25 cellular contexts compared by ENCODE assay signal in genomic region chr1:208387908-208388756, GRCh38.
DNase-seq lines count a peak whose midpoint lies in the region; ATAC-seq and TF ChIP-seq lines count a peak whose summit lies in the region.
"Had no signal": no experiment of that assay in that cellular context is flagged by ENCODE, and none has a peak within 500 bp of the region (broad histone marks: within the 10 kb centered on the region; RNA-seq: fewer than 3 reads in every experiment).

No MANE protein-coding gene starts in this region.

- peaks cover 4% of the 10 kb centered on the region; the same call in 1 of the 2 replicates for H3K9me3 Mint-ChIP-seq in HFFc6
- H3K9me3 Mint-ChIP-seq: activated CD4-positive, alpha-beta T cell treated with anti-CD3 and anti-CD28 coated beads, Interleukin-2, amount 10 ng/mL, durations not matched to agents 24 days and 14 days; activated naive CD4-positive, alpha-beta T cell treated with anti-CD3 and anti-CD28 coated beads, Interleukin-2, amount 50 U/mL, for 24 hours; activated T-helper 1 cell treated with anti-CD3 and anti-CD28 coated beads, Interleukin-12 subunit alpha, Interleukin-12 subunit beta, Interleukin-2, Interleukin-4 antibody, amounts not matched to agents 30 ng/mL and 10 ng/mL and 1 ng/mL, durations not matched to agents 14 hours and 24 hours and 36 hours; stimulated activated naive CD8-positive, alpha-beta T cell treated with anti-CD3 and anti-CD28 coated beads, Interleukin-15, amount 100 ng/mL, for 72 hours; T-cell had no signal

- TF ChIP-seq CTCF in HFFc6 (IDR thresholded peaks at IDR 0.05): no peak

- no peak overlapping the region for H3K4me3 Mint-ChIP-seq in HFFc6
- H3K4me3 Mint-ChIP-seq: activated CD4-positive, alpha-beta T cell treated with anti-CD3 and anti-CD28 coated beads, Interleukin-2, amount 10 ng/mL, durations not matched to agents 24 days and 14 days; activated naive CD4-positive, alpha-beta T cell treated with anti-CD3 and anti-CD28 coated beads, Interleukin-2, amount 50 U/mL, for 24 hours; activated T-helper 1 cell treated with anti-CD3 and anti-CD28 coated beads, Interleukin-12 subunit alpha, Interleukin-12 subunit beta, Interleukin-2, Interleukin-4 antibody, amounts not matched to agents 30 ng/mL and 10 ng/mL and 1 ng/mL, durations not matched to agents 14 hours and 24 hours and 36 hours; naive thymus-derived CD4-positive, alpha-beta T cell; stimulated activated naive CD8-positive, alpha-beta T cell treated with anti-CD3 and anti-CD28 coated beads, Interleukin-15, amount 100 ng/mL, for 72 hours; T-cell had no signal

- H3K4me1 Mint-ChIP-seq in HFFc6 (ENCODE audit: low read depth): no peaks in the 10 kb centered on the region
- H3K4me1 Mint-ChIP-seq: activated CD4-positive, alpha-beta T cell treated with anti-CD3 and anti-CD28 coated beads, Interleukin-2, amount 10 ng/mL, durations not matched to agents 24 days and 14 days; activated naive CD4-positive, alpha-beta T cell treated with anti-CD3 and anti-CD28 coated beads, Interleukin-2, amount 50 U/mL, for 24 hours; naive thymus-derived CD4-positive, alpha-beta T cell; stimulated activated naive CD8-positive, alpha-beta T cell treated with anti-CD3 and anti-CD28 coated beads, Interleukin-15, amount 100 ng/mL, for 72 hours; T-cell had no signal

- ATAC-seq in HG03342 (IDR thresholded peaks at IDR 0.05; ENCODE audit: unreplicated experiment) (no peak), HG02938 (IDR thresholded peaks at IDR 0.05; ENCODE audit: unreplicated experiment) (no peak)
- ATAC-seq: naive thymus-derived CD4-positive, alpha-beta T cell; PC-3; right cardiac atrium; stimulated activated naive CD8-positive, alpha-beta T cell treated with anti-CD3 and anti-CD28 coated beads, Interleukin-15, amount 100 ng/mL, for 72 hours; T-cell had no signal

- H3K27me3 Mint-ChIP-seq in HFFc6 (ENCODE audit: insufficient read depth): no peaks in the 10 kb centered on the region
- H3K27me3 Mint-ChIP-seq: activated CD4-positive, alpha-beta T cell treated with anti-CD3 and anti-CD28 coated beads, Interleukin-2, amount 10 ng/mL, durations not matched to agents 24 days and 14 days had no signal

- no peak overlapping the region for H3K27ac Mint-ChIP-seq in HFFc6
- H3K27ac Mint-ChIP-seq: activated CD4-positive, alpha-beta T cell treated with anti-CD3 and anti-CD28 coated beads, Interleukin-2, amount 10 ng/mL, durations not matched to agents 24 days and 14 days; activated naive CD4-positive, alpha-beta T cell treated with anti-CD3 and anti-CD28 coated beads, Interleukin-2, amount 50 U/mL, for 24 hours; activated T-helper 1 cell treated with anti-CD3 and anti-CD28 coated beads, Interleukin-12 subunit alpha, Interleukin-12 subunit beta, Interleukin-2, Interleukin-4 antibody, amounts not matched to agents 30 ng/mL and 10 ng/mL and 1 ng/mL, durations not matched to agents 14 hours and 24 hours and 36 hours; naive thymus-derived CD4-positive, alpha-beta T cell; T-cell had no signal

- peak; percentile 17 for DNase-seq in ELF-1 (ENCODE audit: low read depth, low spot score)
- peak; percentile 77 for DNase-seq in NCI-H1436 (lab: John Stamatoyannopoulos, UW)
- peak; percentile 61 for DNase-seq in NCI-H82 (lab: John Stamatoyannopoulos, UW)
- peak; percentile 62 for DNase-seq in islet precursor cell
- DNase-seq in HFFc6: no peak
- no peak for DNase-seq in HPDE6-E6E7 (ENCODE audit: extremely low spot score)
- DNase-seq: activated CD4-positive, alpha-beta T cell treated with anti-CD3 and anti-CD28 coated beads, Interleukin-2, amount 10 ng/mL, durations not matched to agents 24 days and 14 days; central memory CD4-positive, alpha-beta T cell; DND-41; head of caudate nucleus; mesendoderm; naive thymus-derived CD4-positive, alpha-beta T cell; NCI-H1930; NCI-H774; ovary; PC-3; right cardiac atrium; SHP77 treated with DMSO at 0.1 percent for 48 hours; stimulated activated naive CD8-positive, alpha-beta T cell treated with anti-CD3 and anti-CD28 coated beads, Interleukin-15, amount 100 ng/mL, for 72 hours; T-cell; tibial artery had no signal

- H3K36me3 Mint-ChIP-seq in HFFc6 (ENCODE audit: low read depth): no peaks in the 10 kb centered on the region
- H3K36me3 Mint-ChIP-seq: activated naive CD4-positive, alpha-beta T cell treated with anti-CD3 and anti-CD28 coated beads, Interleukin-2, amount 50 U/mL, for 24 hours; naive thymus-derived CD4-positive, alpha-beta T cell; T-cell had no signal

Comparison
In these comparisons a context has a peak if more than half of its experiments do, and no peak if none do; other contexts are left out.
1. DNase-seq: peak in ELF-1 (single experiment), NCI-H1436 (single experiment), NCI-H82 (single experiment) and islet precursor cell (single experiment); none in HFFc6 (single experiment) and HPDE6-E6E7 (single experiment).